Comparison of ENCODE assay signal across 8 cellular contexts in the genomic region with DNA sequence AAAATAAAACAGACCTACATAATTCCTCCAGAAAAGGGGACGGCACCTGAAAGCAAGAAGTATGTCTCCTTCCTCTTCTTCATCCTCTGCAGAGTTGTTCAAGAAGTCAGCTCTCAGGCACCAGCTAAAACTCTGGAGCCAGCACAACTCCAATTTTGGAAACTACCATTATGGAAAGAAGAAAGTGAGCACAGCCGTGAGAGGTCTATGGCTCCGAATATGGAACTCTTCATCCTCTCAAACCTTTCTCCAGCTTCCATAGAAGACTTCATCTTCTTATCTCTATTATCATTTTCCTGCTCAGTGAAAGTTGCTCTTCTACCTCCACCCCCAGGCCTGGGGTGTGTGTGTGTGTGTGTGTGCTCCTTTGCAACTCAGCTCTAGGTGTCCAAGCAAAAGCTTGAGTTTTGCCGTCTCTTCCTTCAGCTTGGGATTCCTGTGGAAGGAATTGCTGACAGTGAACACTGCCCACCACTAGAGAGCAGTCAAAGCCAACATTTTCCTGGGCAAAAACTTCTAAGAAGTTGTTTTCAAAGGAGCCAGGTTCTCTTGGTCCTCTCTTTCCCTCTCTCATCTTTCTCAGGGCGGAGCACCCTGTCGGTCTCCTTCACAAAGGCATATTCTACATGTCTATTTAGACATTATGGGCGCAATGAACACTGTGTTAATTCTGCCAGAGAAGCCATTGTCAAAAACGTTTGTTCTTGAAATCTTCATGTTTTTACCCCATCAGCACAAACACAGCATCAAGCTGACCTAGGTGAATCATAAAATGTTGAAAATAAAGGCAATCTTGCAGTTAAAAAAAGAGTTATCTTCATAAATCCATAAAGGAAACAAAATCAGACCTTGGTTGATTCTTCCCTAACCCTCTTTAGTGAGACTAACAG.
DNase-seq lines count a peak whose midpoint lies in the region; ATAC-seq and TF ChIP-seq lines count a peak whose summit lies in the region.

No MANE protein-coding gene starts in this region.

- intact Hi-C loops in heart left ventricle (cut with DNase I) (loop anchor here in 9 of 10 donors (5.0 to 10.0 kb wide), 6 partner anchors 156 to 796 kb away; a partner anchor contains a TSS), sciatic nerve (cut with DNase I) (loop anchor here (10.0 kb wide), 1 partner anchor 789 kb away; no protein-coding TSS in a partner anchor)

- no peak overlapping the region for H3K27ac Mint-ChIP-seq in activated CD4-positive, alpha-beta T cell treated with anti-CD3 and anti-CD28 coated beads, Interleukin-2, amount 10 ng/mL, durations not matched to agents 7 days and 5 days
- no peak overlapping the region for H3K27ac Mint-ChIP-seq in stimulated activated naive CD8-positive, alpha-beta T cell treated with anti-CD3 and anti-CD28 coated beads, Interleukin-15, amount 100 ng/mL, for 72 hours

- WGBS in heart left ventricle, 4 donors = 46 to 54% (median 47%) methylated on average over 8 of the region's 8 CpGs

- CTCF ChIA-PET in activated CD4-positive, alpha-beta T cell treated with anti-CD3 and anti-CD28 coated beads, Interleukin-2, amount 10 ng/mL, durations not matched to agents 7 days and 5 days (lab: Charles Lee) = no interaction called here

- POLR2A ChIA-PET in activated CD4-positive, alpha-beta T cell treated with anti-CD3 and anti-CD28 coated beads, Interleukin-2, amount 10 ng/mL, durations not matched to agents 7 days and 5 days (lab: Charles Lee) = no interaction called here

- no peak overlapping the region for H3K4me3 ChIP-seq in heart left ventricle

- TF ChIP-seq POLR2A in heart left ventricle (IDR thresholded peaks at IDR 0.05) = no peak

- H3K36me3 ChIP-seq in heart left ventricle = no peaks in the 10 kb centered on the region

- DNase-seq in activated CD4-positive, alpha-beta T cell treated with anti-CD3 and anti-CD28 coated beads, Interleukin-2, amount 10 ng/mL, durations not matched to agents 7 days and 5 days = peak; percentile 6
- DNase-seq in activated CD4-positive, alpha-beta T cell treated with anti-CD3 and anti-CD28 coated beads, Interleukin-2, amount 50 U/mL, for 1 hour = no peak
- peak; percentile 38 to 82 (median 81) for DNase-seq in NCI-H1417 (lab: John Stamatoyannopoulos, UW)
- DNase-seq in heart left ventricle = peak in 1 of 5 donors; percentile 27
- DNase-seq in sciatic nerve (ENCODE audit: low spot score) = peak; percentile 60
- no peak for DNase-seq in stimulated activated naive CD8-positive, alpha-beta T cell treated with anti-CD3 and anti-CD28 coated beads, Interleukin-15, amount 100 ng/mL, for 72 hours

- H3K9me3 ChIP-seq in heart left ventricle = peaks cover 0 to 18% (median 0%) of the 10 kb centered on the region in 12 donors

- no peaks in the 10 kb centered on the region for H3K4me1 Mint-ChIP-seq in activated CD4-positive, alpha-beta T cell treated with anti-CD3 and anti-CD28 coated beads, Interleukin-2, amount 10 ng/mL, durations not matched to agents 7 days and 5 days
- no peaks in the 10 kb centered on the region for H3K4me1 Mint-ChIP-seq in stimulated activated naive CD8-positive, alpha-beta T cell treated with anti-CD3 and anti-CD28 coated beads, Interleukin-15, amount 100 ng/mL, for 72 hours

- no peaks in the 10 kb centered on the region for H3K36me3 Mint-ChIP-seq in activated CD4-positive, alpha-beta T cell treated with anti-CD3 and anti-CD28 coated beads, Interleukin-2, amount 10 ng/mL, durations not matched to agents 7 days and 5 days (ENCODE audit: low read depth)

- H3K27me3 ChIP-seq in heart left ventricle = no peaks in the 10 kb centered on the region

- H3K27ac ChIP-seq in VCaP (peak overlapping the region; percentile 75; the same call in 1 of the 2 replicates), heart left ventricle (peak overlapping the region in 1 of 12 donors; percentile 16)

- H3K9me3 Mint-ChIP-seq in activated CD4-positive, alpha-beta T cell treated with anti-CD3 and anti-CD28 coated beads, Interleukin-2, amount 10 ng/mL, durations not matched to agents 7 days and 5 days = no peaks in the 10 kb centered on the region
- H3K9me3 Mint-ChIP-seq in stimulated activated naive CD8-positive, alpha-beta T cell treated with anti-CD3 and anti-CD28 coated beads, Interleukin-15, amount 100 ng/mL, for 72 hours = no peaks in the 10 kb centered on the region

- H3K4me3 Mint-ChIP-seq in activated CD4-positive, alpha-beta T cell treated with anti-CD3 and anti-CD28 coated beads, Interleukin-2, amount 10 ng/mL, durations not matched to agents 7 days and 5 days = no peak overlapping the region
- no peak overlapping the region for H3K4me3 Mint-ChIP-seq in stimulated activated naive CD8-positive, alpha-beta T cell treated with anti-CD3 and anti-CD28 coated beads, Interleukin-15, amount 100 ng/mL, for 72 hours

- peaks cover 1% of the 10 kb centered on the region for H3K27me3 Mint-ChIP-seq in activated CD4-positive, alpha-beta T cell treated with anti-CD3 and anti-CD28 coated beads, Interleukin-2, amount 10 ng/mL, durations not matched to agents 7 days and 5 days
- no peaks in the 10 kb centered on the region for H3K27me3 Mint-ChIP-seq in stimulated activated naive CD8-positive, alpha-beta T cell treated with anti-CD3 and anti-CD28 coated beads, Interleukin-15, amount 100 ng/mL, for 72 hours

- H3K4me1 ChIP-seq in heart left ventricle = peaks cover 0 to 5% (median 0%) of the 10 kb centered on the region in 12 donors

- TF ChIP-seq CTCF in VCaP (conservative IDR thresholded peaks at IDR 0.05) (peak; percentile 82), heart left ventricle (IDR thresholded peaks at IDR 0.05) (peak; percentile 24 to 72 (median 52))

- ATAC-seq in heart left ventricle = peak in 3 of 4 donors; percentile 45 to 55 (median 54)
- peak; percentile 79 for ATAC-seq in sciatic nerve
- ATAC-seq in HG03521 (IDR thresholded peaks at IDR 0.05; ENCODE audit: unreplicated experiment) = no peak
- ATAC-seq in stimulated activated naive CD8-positive, alpha-beta T cell treated with anti-CD3 and anti-CD28 coated beads, Interleukin-15, amount 100 ng/mL, for 72 hours = no peak

Comparison
In these comparisons a context has a peak if more than half of its experiments do, and no peak if none do; other contexts are left out.
1. DNase-seq: peak in activated CD4-positive, alpha-beta T cell treated with anti-CD3 and anti-CD28 coated beads, Interleukin-2, amount 10 ng/mL, durations not matched to agents 7 days and 5 days (single experiment), NCI-H1417 (3 of 3) and sciatic nerve (single experiment); none in activated CD4-positive, alpha-beta T cell treated with anti-CD3 and anti-CD28 coated beads, Interleukin-2, amount 50 U/mL, for 1 hour (single experiment) and stimulated activated naive CD8-positive, alpha-beta T cell treated with anti-CD3 and anti-CD28 coated beads, Interleukin-15, amount 100 ng/mL, for 72 hours (0 of 2).
2. ATAC-seq: peak in heart left ventricle (3 of 4) and sciatic nerve (single experiment); none in HG03521 (single experiment) and stimulated activated naive CD8-positive, alpha-beta T cell treated with anti-CD3 and anti-CD28 coated beads, Interleukin-15, amount 100 ng/mL, for 72 hours (single experiment).